ENCODE assay signal across 12 cellular contexts in the genomic region with DNA sequence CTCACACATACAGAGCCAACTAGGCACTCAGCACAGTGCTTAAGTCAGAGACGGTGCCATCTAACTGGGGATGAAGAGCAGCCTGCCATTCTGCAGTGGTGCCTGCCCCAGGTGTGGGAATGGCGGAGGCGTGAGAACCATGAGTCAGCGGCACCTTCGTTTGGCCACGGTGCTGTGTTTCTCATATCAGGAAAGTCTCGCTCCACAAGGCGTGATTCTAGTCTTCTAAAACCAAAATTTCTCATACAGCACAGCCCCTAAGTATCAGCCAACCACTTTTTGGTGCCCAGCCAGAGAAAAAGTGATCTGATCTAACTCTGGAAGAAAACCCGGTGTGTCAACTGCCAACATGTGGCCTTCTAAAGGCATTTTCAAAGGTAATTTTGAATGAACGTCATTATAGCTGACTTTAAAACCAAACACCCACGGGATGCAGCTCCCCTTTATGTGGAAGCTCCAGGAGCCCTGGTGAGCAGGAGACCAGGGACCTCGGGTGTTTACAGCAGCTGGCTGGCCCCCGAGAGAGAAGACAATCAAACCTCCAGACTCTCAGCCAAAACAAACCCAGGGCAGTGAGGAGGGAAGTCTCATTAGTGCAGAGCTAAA. TPM values are rescaled to one million over a fixed set of nuclear protein-coding genes. Genes with fewer than 3 reads are reported as not detected.
DNase-seq lines count a peak whose midpoint lies in the region; ATAC-seq lines count a peak whose summit lies in the region.
"Had no signal": no experiment of that assay in that cellular context is flagged by ENCODE, and none has a peak within 500 bp of the region (broad histone marks: within the 10 kb centered on the region; RNA-seq: fewer than 3 reads in every experiment).

No MANE protein-coding gene starts in this region.

- no peak for ATAC-seq in CD4-positive, CD25-positive, alpha-beta regulatory T cell (ENCODE audit: low read depth in 2 of 2)
- ATAC-seq in GM18867 (IDR thresholded peaks at IDR 0.05; ENCODE audit: unreplicated experiment) (peak; percentile 84), HG03025 (IDR thresholded peaks at IDR 0.05; ENCODE audit: low FRiP score, unreplicated experiment) (peak; percentile 77), right cardiac atrium (no peak)
- ATAC-seq in activated T-helper 17 cell treated with anti-CD3 and anti-CD28 coated beads, Interleukin-2, amount 50 U/mL, for 72 hours (replicated peaks), result peak; percentile 95
- no peak for ATAC-seq in effector memory CD8-positive, alpha-beta T cell (replicated peaks)

- DNase-seq in CD4-positive, CD25-positive, alpha-beta regulatory T cell, result peak in 1 of 3 donors; percentile 4
- DNase-seq in NCI-H2227 treated with DMSO at 0.1 percent for 48 hours (lab: John Stamatoyannopoulos, UW), result no peak
- DNase-seq in hippocampal formation (lab: John Stamatoyannopoulos, UW), result no peak
- DNase-seq in right cardiac atrium, result no peak
- no peak for DNase-seq in effector memory CD8-positive, alpha-beta T cell
- DNase-seq: COR-L47, NCI-H187 treated with DMSO at 0.1 percent for 48 hours, substantia nigra had no signal

- no peaks in the 10 kb centered on the region for H3K9me3 ChIP-seq in CD4-positive, CD25-positive, alpha-beta regulatory T cell (ENCODE audit: control insufficient read depth in 2 of 2, low read length in 2 of 2)
- no peaks in the 10 kb centered on the region for H3K9me3 ChIP-seq in right cardiac atrium (ENCODE audit: control insufficient read depth, low read length)
- H3K9me3 ChIP-seq: neutrophil had no signal

- no peaks in the 10 kb centered on the region for H3K36me3 Mint-ChIP-seq in CD4-positive, CD25-positive, alpha-beta regulatory T cell
- H3K36me3 Mint-ChIP-seq in activated T-helper 17 cell treated with anti-CD3 and anti-CD28 coated beads, Interleukin-2, amount 50 U/mL, for 72 hours (ENCODE audit: low read depth), result no peaks in the 10 kb centered on the region
- H3K36me3 Mint-ChIP-seq in effector memory CD8-positive, alpha-beta T cell (ENCODE audit: insufficient read depth), result no peaks in the 10 kb centered on the region

- H3K4me3 ChIP-seq in CD4-positive, CD25-positive, alpha-beta regulatory T cell (ENCODE audit: low read depth, low read length), result no peak overlapping the region
- no peak overlapping the region for H3K4me3 ChIP-seq in right cardiac atrium (ENCODE audit: low read length)

- H3K4me1 ChIP-seq in CD4-positive, CD25-positive, alpha-beta regulatory T cell (ENCODE audit: control insufficient read depth, insufficient read depth, low read length, poor library complexity, severe bottlenecking), result peaks cover 3% of the 10 kb centered on the region
- H3K4me1 ChIP-seq in right cardiac atrium (ENCODE audit: control insufficient read depth, insufficient read depth, low read length), result no peaks in the 10 kb centered on the region

- H3K27me3 Mint-ChIP-seq in CD4-positive, CD25-positive, alpha-beta regulatory T cell, result peaks cover 5% of the 10 kb centered on the region
- peaks cover 18% of the 10 kb centered on the region for H3K27me3 Mint-ChIP-seq in activated T-helper 17 cell treated with anti-CD3 and anti-CD28 coated beads, Interleukin-2, amount 50 U/mL, for 72 hours
- peaks cover 18 to 76% of the 10 kb centered on the region in 2 donors for H3K27me3 Mint-ChIP-seq in effector memory CD8-positive, alpha-beta T cell

- intact Hi-C loops in right cardiac atrium (cut with DNase I), result no loop called here

- H3K4me3 Mint-ChIP-seq in CD4-positive, CD25-positive, alpha-beta regulatory T cell, result peak overlapping the region in 1 of 4 donors; percentile 39
- peak overlapping the region; percentile 45 for H3K4me3 Mint-ChIP-seq in activated T-helper 17 cell treated with anti-CD3 and anti-CD28 coated beads, Interleukin-2, amount 50 U/mL, for 72 hours
- no peak overlapping the region for H3K4me3 Mint-ChIP-seq in effector memory CD8-positive, alpha-beta T cell

- H3K27ac ChIP-seq in CD4-positive, CD25-positive, alpha-beta regulatory T cell (ENCODE audit: insufficient read depth, low read length, poor library complexity, severe bottlenecking), result no peak overlapping the region
- no peak overlapping the region for H3K27ac ChIP-seq in right cardiac atrium (ENCODE audit: low read length)
- H3K27ac ChIP-seq: neutrophil had no signal

- H3K9me3 Mint-ChIP-seq in CD4-positive, CD25-positive, alpha-beta regulatory T cell, result peaks cover 0 to 4% (median 0%) of the 10 kb centered on the region in 7 donors
- H3K9me3 Mint-ChIP-seq in activated T-helper 17 cell treated with anti-CD3 and anti-CD28 coated beads, Interleukin-2, amount 50 U/mL, for 72 hours, result no peaks in the 10 kb centered on the region
- no peaks in the 10 kb centered on the region for H3K9me3 Mint-ChIP-seq in effector memory CD8-positive, alpha-beta T cell

- no peaks in the 10 kb centered on the region for H3K27me3 ChIP-seq in CD4-positive, CD25-positive, alpha-beta regulatory T cell (ENCODE audit: control insufficient read depth, insufficient read depth, low read length)
- H3K27me3 ChIP-seq in right cardiac atrium (ENCODE audit: control insufficient read depth, insufficient read depth), result no peaks in the 10 kb centered on the region
- H3K27me3 ChIP-seq: neutrophil had no signal

- H3K4me1 Mint-ChIP-seq in CD4-positive, CD25-positive, alpha-beta regulatory T cell, result peaks cover 0 to 19% (median 7%) of the 10 kb centered on the region in 4 donors
- H3K4me1 Mint-ChIP-seq in activated T-helper 17 cell treated with anti-CD3 and anti-CD28 coated beads, Interleukin-2, amount 50 U/mL, for 72 hours, result peaks cover 12% of the 10 kb centered on the region
- peaks cover 3% of the 10 kb centered on the region in 2 donors for H3K4me1 Mint-ChIP-seq in effector memory CD8-positive, alpha-beta T cell (ENCODE audit: low read depth in 2 of 2)

- WGBS in right cardiac atrium, result 61% methylated on average over 13 of the region's 13 CpGs

- H3K27ac Mint-ChIP-seq in CD4-positive, CD25-positive, alpha-beta regulatory T cell, result peak overlapping the region in 2 of 3 donors; percentile 49 to 63
- H3K27ac Mint-ChIP-seq in activated T-helper 17 cell treated with anti-CD3 and anti-CD28 coated beads, Interleukin-2, amount 50 U/mL, for 72 hours, result peak overlapping the region; percentile 53
- no peak overlapping the region for H3K27ac Mint-ChIP-seq in effector memory CD8-positive, alpha-beta T cell

- H3K36me3 ChIP-seq in CD4-positive, CD25-positive, alpha-beta regulatory T cell (ENCODE audit: control insufficient read depth, insufficient read depth, low read length), result no peaks in the 10 kb centered on the region
- H3K36me3 ChIP-seq: neutrophil had no signal

RNA-seq across cellular contexts. Expression of a gene that starts 54.6 kb away (rescaled TPM):
- total RNA-seq in CD4-positive, CD25-positive, alpha-beta regulatory T cell, result not detected
- not detected for polyA plus RNA-seq in CD4-positive, CD25-positive, alpha-beta regulatory T cell
- total RNA-seq in activated T-helper 17 cell treated with anti-CD3 and anti-CD28 coated beads, Interleukin-2, amount 50 U/mL, for 72 hours, result not detected
- not detected for total RNA-seq in right cardiac atrium
- polyA plus RNA-seq in right cardiac atrium, result not detected

Comparison
In these comparisons a context has a peak if more than half of its experiments do, and no peak if none do; other contexts are left out.
1. ATAC-seq: peak in GM18867 (single experiment), HG03025 (single experiment) and activated T-helper 17 cell treated with anti-CD3 and anti-CD28 coated beads, Interleukin-2, amount 50 U/mL, for 72 hours (single experiment); none in CD4-positive, CD25-positive, alpha-beta regulatory T cell (0 of 2), right cardiac atrium (0 of 2) and effector memory CD8-positive, alpha-beta T cell (single experiment).
2. H3K27ac Mint-ChIP-seq: peak in CD4-positive, CD25-positive, alpha-beta regulatory T cell (2 of 3) and activated T-helper 17 cell treated with anti-CD3 and anti-CD28 coated beads, Interleukin-2, amount 50 U/mL, for 72 hours (single experiment); none in effector memory CD8-positive, alpha-beta T cell (0 of 2).